In the genomic region with DNA sequence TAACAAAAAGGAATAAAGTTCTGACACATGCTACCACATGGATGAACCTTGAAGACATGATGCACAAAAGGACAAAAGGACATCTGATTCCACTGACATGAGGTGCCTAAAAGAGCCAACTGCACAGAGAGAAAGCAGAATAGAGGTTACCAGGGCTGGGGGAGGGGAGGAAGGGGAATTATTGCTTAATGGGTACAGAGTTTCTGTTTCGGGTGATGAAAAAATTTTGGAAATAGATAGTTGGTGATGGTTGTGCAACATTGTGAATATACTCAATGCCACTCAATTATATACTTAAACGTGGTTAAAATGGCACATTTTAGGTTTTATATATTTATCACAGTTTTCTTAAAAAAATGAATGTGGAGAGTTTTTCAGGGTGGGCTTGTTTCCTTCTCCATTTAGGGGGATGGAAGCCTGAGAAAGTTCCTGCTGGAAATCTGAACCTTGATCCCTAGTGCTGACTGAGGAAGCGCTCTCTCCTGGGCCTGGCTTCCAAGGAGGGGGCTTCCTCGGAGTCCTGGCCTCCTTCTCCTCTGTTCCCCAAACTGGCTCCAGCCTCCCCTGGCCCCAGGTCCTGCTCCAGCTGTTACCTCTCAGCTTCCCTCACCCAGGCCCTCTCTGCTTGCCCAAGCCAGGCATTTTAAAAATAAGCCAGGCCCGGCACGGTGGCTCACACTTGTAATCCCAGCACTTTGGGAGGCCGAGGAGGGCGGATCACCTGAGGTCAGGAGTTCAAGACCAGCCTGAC, we compare ENCODE assay signal across 1 cellular context.
TF ChIP-seq lines count a peak whose summit lies in the region.

No MANE protein-coding gene starts in this region.

TF ChIP-seq in GM23338, 12 proteins besides CTCF, POLR2A, EP300 and RAD21 (continued from another document):
- TF ChIP-seq ZNF462 (CRISPR knock-in tag; IDR thresholded peaks at IDR 0.05) (no peak), POLR2AphosphoS5 (IDR thresholded peaks at IDR 0.05; ENCODE audit: low read depth) (no peak), EZH2 (IDR thresholded peaks at IDR 0.05; ENCODE audit: low read depth, unreplicated experiment) (no peak), JUNB (IDR thresholded peaks at IDR 0.05; ENCODE audit: unreplicated experiment) (no peak), EZH2phosphoT487 (IDR thresholded peaks at IDR 0.05; ENCODE audit: unreplicated experiment) (no peak), ZNF331 (CRISPR knock-in tag; IDR thresholded peaks at IDR 0.05; ENCODE audit: low read depth) (no peak), ZNF114 (CRISPR knock-in tag; IDR thresholded peaks at IDR 0.05) (no peak), REST (IDR thresholded peaks at IDR 0.05; ENCODE audit: unreplicated experiment) (no peak), ETS1 (IDR thresholded peaks at IDR 0.05) (no peak)
